ENCODE assay signal across 2 cellular contexts in the genomic region with DNA sequence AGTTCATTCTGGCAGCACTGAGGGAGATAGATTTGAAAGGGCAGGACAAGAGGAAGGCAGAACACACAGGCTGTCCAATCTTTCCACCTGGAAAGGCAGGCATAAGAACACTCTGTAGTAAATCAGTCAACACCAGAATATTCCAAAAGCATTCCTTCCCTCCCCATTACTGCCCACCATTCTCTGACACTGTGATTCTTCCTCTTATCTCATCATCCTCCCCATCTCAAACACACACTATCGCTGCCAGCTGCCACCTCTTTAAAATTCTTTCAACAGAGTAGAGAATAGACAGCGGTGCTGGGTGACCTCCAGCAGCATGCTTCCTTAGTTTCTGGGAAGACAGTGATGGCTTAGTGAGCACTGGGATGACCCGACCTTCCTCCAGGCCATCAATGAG.
TF ChIP-seq lines count a peak whose summit lies in the region.

No MANE protein-coding gene starts in this region.

TF ChIP-seq in H1, 55 proteins besides CTCF, POLR2A, EP300 and RAD21:
- TF ChIP-seq POLR2AphosphoS5 (IDR thresholded peaks at IDR 0.05; ENCODE audit: low read depth, low read length) = no peak

TF ChIP-seq in liver, 16 proteins besides CTCF, POLR2A, EP300 and RAD21:
- TF ChIP-seq FOXA2 (IDR thresholded peaks at IDR 0.05) (no peak), NR2F2 (IDR thresholded peaks at IDR 0.05) (peak; percentile 54)
